ENCODE assay signal across 8 cellular contexts in genomic region chr3:194395767-194396527, GRCh38. TPM values are rescaled to one million over a fixed set of nuclear protein-coding genes. Genes with fewer than 3 reads are reported as not detected.
A peak's percentile ranks its signal among the peaks of the same experiment; 100 is the strongest.
DNase-seq lines count a peak whose midpoint lies in the region; ATAC-seq and FAIRE-seq lines count a peak whose summit lies in the region.

No MANE protein-coding gene starts in this region.

- ATAC-seq in HG02759 (IDR thresholded peaks at IDR 0.05; ENCODE audit: unreplicated experiment): peak; percentile 3
- no peak for ATAC-seq in HG03571 (IDR thresholded peaks at IDR 0.05; ENCODE audit: unreplicated experiment)

- intact Hi-C loops in activated CD4-positive, alpha-beta T cell treated with anti-CD3 and anti-CD28 coated beads, Interleukin-2, amount 10 ng/mL, durations not matched to agents 24 days and 14 days (cut with micrococcal nuclease): loop anchor here (1.0 to 5.0 kb wide), 4 partner anchors 8 to 261 kb away; no protein-coding TSS in a partner anchor

- peak; percentile 92 for DNase-seq in activated CD4-positive, alpha-beta T cell treated with anti-CD3 and anti-CD28 coated beads, Interleukin-2, amount 10 ng/mL, durations not matched to agents 24 days and 14 days
- DNase-seq in fibroblast of gingiva (ENCODE audit: low read depth) (peak; percentile 34), retina (peak; percentile 61), cortex of kidney (lab: John Stamatoyannopoulos, UW) (no peak), urothelium cell line (ENCODE audit: low spot score) (no peak), SJCRH30 (no peak)

- no peaks in the 10 kb centered on the region for H3K4me1 ChIP-seq in SJCRH30

- H3K27ac ChIP-seq in SJCRH30: no peak overlapping the region

- H3K27ac Mint-ChIP-seq in activated CD4-positive, alpha-beta T cell treated with anti-CD3 and anti-CD28 coated beads, Interleukin-2, amount 10 ng/mL, durations not matched to agents 24 days and 14 days: peak overlapping the region; percentile 78

- H3K36me3 Mint-ChIP-seq in activated CD4-positive, alpha-beta T cell treated with anti-CD3 and anti-CD28 coated beads, Interleukin-2, amount 10 ng/mL, durations not matched to agents 24 days and 14 days (ENCODE audit: low read depth): peaks cover 3% of the 10 kb centered on the region

- peaks cover 2% of the 10 kb centered on the region for H3K9me3 Mint-ChIP-seq in activated CD4-positive, alpha-beta T cell treated with anti-CD3 and anti-CD28 coated beads, Interleukin-2, amount 10 ng/mL, durations not matched to agents 24 days and 14 days

- H3K4me3 Mint-ChIP-seq in activated CD4-positive, alpha-beta T cell treated with anti-CD3 and anti-CD28 coated beads, Interleukin-2, amount 10 ng/mL, durations not matched to agents 24 days and 14 days: peak overlapping the region; percentile 82

- peaks cover 23% of the 10 kb centered on the region for H3K27me3 Mint-ChIP-seq in activated CD4-positive, alpha-beta T cell treated with anti-CD3 and anti-CD28 coated beads, Interleukin-2, amount 10 ng/mL, durations not matched to agents 24 days and 14 days

- H3K4me1 Mint-ChIP-seq in activated CD4-positive, alpha-beta T cell treated with anti-CD3 and anti-CD28 coated beads, Interleukin-2, amount 10 ng/mL, durations not matched to agents 24 days and 14 days: peaks cover 47% of the 10 kb centered on the region

- no peak overlapping the region for H3K4me3 ChIP-seq in SJCRH30

- H3K36me3 ChIP-seq in SJCRH30: no peaks in the 10 kb centered on the region

- no peaks in the 10 kb centered on the region for H3K27me3 ChIP-seq in SJCRH30

- H3K9me3 ChIP-seq in SJCRH30 (replicated peaks): no peaks in the 10 kb centered on the region

- no peak for FAIRE-seq in urothelium cell line (lab: Jason Lieb, UNC)

RNA-seq across cellular contexts. Expression of gene GP5, which starts 3.1 kb away (rescaled TPM):
- 0.12 and 0.26 TPM in 2 replicates for total RNA-seq in activated CD4-positive, alpha-beta T cell treated with anti-CD3 and anti-CD28 coated beads, Interleukin-2, amount 10 ng/mL, durations not matched to agents 24 days and 14 days
- total RNA-seq in SJCRH30 (2014; rRNA removed; shearing (Covaris generic)): not detected in 2 replicates

RNA-seq across cellular contexts. Expression of gene LRRC15, which starts 26.4 kb away (rescaled TPM):
- total RNA-seq in activated CD4-positive, alpha-beta T cell treated with anti-CD3 and anti-CD28 coated beads, Interleukin-2, amount 10 ng/mL, durations not matched to agents 24 days and 14 days: not detected in 2 replicates
- total RNA-seq in SJCRH30 (2014; rRNA removed; shearing (Covaris generic)): 0.08 TPM in 1 of 2 replicates, not detected in the other

RNA-seq across cellular contexts. Expression of gene CPN2, which starts 44.8 kb away (rescaled TPM):
- not detected in 2 replicates for total RNA-seq in activated CD4-positive, alpha-beta T cell treated with anti-CD3 and anti-CD28 coated beads, Interleukin-2, amount 10 ng/mL, durations not matched to agents 24 days and 14 days
- not detected in 2 replicates for total RNA-seq in SJCRH30 (2014; rRNA removed; shearing (Covaris generic))

Comparison
In these comparisons a context has a peak if more than half of its experiments do, and no peak if none do; other contexts are left out.
1. DNase-seq: peak in activated CD4-positive, alpha-beta T cell treated with anti-CD3 and anti-CD28 coated beads, Interleukin-2, amount 10 ng/mL, durations not matched to agents 24 days and 14 days (single experiment), fibroblast of gingiva (single experiment) and retina (single experiment); none in cortex of kidney (single experiment), urothelium cell line (single experiment) and SJCRH30 (0 of 2).